Comparison of ENCODE assay signal across 18 cellular contexts in the genomic region with DNA sequence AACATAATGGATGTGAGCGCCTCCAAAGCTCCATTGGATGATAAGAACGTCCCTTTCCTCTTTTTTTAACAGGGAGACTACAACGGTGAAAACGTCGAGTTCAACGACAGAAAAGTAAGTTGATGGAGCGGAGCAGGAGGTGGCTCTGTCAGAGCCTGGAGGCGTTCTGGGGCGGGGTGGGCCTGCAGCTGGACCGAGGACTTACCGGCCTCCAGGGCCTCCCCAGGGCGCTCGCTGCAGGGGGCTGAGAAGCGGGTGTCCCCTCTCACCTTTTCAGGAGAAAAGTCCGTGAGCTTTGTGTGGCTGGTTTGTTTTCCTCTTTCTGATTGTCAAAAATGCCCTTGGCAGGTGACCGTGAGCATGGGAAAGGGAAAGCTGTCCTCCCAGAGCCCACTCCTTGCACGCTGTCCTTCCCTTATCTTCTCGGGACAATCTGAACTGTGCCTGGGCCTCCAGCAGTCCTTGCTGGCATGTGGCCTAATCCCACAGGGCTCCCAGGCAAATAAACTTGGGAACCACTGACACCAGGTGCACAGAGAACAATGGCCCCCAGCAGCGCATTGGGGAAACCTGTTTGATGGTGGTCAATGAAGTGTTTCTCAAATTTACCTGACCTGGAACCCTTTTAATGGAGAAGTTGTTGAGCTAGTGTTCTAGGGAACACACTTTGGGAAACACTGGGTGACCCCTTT. TPM values are rescaled to one million over a fixed set of nuclear protein-coding genes. Genes with fewer than 3 reads are reported as not detected.
DNase-seq lines count a peak whose midpoint lies in the region; ATAC-seq and TF ChIP-seq lines count a peak whose summit lies in the region.
"Had no signal": no experiment of that assay in that cellular context is flagged by ENCODE, and none has a peak within 500 bp of the region (broad histone marks: within the 10 kb centered on the region; RNA-seq: fewer than 3 reads in every experiment).

No MANE protein-coding gene starts in this region.

- no peaks in the 10 kb centered on the region for H4K20me1 ChIP-seq in IMR-90 (ENCODE audit: insufficient read depth, low read length)

- H3K27me3 ChIP-seq in breast epithelium, result no peaks in the 10 kb centered on the region
- no peaks in the 10 kb centered on the region for H3K27me3 ChIP-seq in IMR-90 (ENCODE audit: control insufficient read depth, insufficient read depth, low read length)
- H3K27me3 ChIP-seq in parathyroid adenoma (ENCODE audit: control insufficient read depth, insufficient read depth, low read length), result no peaks in the 10 kb centered on the region
- H3K27me3 ChIP-seq in brain microvascular endothelial cell (replicated peaks), result peaks cover 3% of the 10 kb centered on the region

- no peak overlapping the region for H2AK5ac ChIP-seq in IMR-90 (ENCODE audit: low read depth, low read length)

- H2AFZ ChIP-seq in IMR-90 (replicated peaks; ENCODE audit: low read length, poor library complexity), result no peak overlapping the region
- no peak overlapping the region for H2AFZ ChIP-seq in parathyroid adenoma

- no peaks in the 10 kb centered on the region for H3K4me1 Mint-ChIP-seq in MCF 10A (ENCODE audit: insufficient read depth, unreplicated experiment)

- TF ChIP-seq POLR2A in breast epithelium (IDR thresholded peaks at IDR 0.05), result no peak
- TF ChIP-seq POLR2A in IMR-90 (IDR thresholded peaks at IDR 0.05; ENCODE audit: low read depth, low read length), result no peak

- peak overlapping the region; percentile 9 for H2AK9ac ChIP-seq in IMR-90 (replicated peaks; ENCODE audit: low read depth, low read length, poor library complexity)

- no peak overlapping the region for H3K18ac ChIP-seq in IMR-90 (ENCODE audit: low read depth, low read length)

- H3K4me1 ChIP-seq in breast epithelium, result peaks cover 0 to 2% of the 10 kb centered on the region in 2 donors
- H3K4me1 ChIP-seq in IMR-90 (ENCODE audit: control insufficient read depth, insufficient read depth, low read length), result peaks cover 5% of the 10 kb centered on the region
- H3K4me1 ChIP-seq in parathyroid adenoma, result peaks cover 3% of the 10 kb centered on the region

- CTCF ChIA-PET in MCF 10A (lab: Yijun Ruan, JAX) (no interaction called here), IMR-90 (lab: Yijun Ruan, JAX) (interaction anchor here (0.6 kb wide), 1 partner anchor 206 kb away, joined by 4 read pairs; no protein-coding TSS in a partner anchor)

- POLR2A ChIA-PET in MCF 10A (lab: Yijun Ruan, JAX) (no interaction called here), IMR-90 (lab: Charles Lee; ENCODE audit: unreplicated experiment) (no interaction called here)

- H3K56ac ChIP-seq in IMR-90 (ENCODE audit: extremely low read depth, insufficient read depth, low read length), result no peak overlapping the region

- BruUV-seq in MCF 10A (replicated peaks; lab: Mats Ljungman, UMichigan) (no TSS peak), IMR-90 (replicated peaks; lab: Mats Ljungman, UMichigan) (no TSS peak)

- H3K9me3 ChIP-seq in breast epithelium (no peaks in the 10 kb centered on the region), IMR-90 (ENCODE audit: control insufficient read depth, insufficient read depth, low read length) (no peaks in the 10 kb centered on the region), parathyroid adenoma (ENCODE audit: control insufficient read depth, low read length) (no peaks in the 10 kb centered on the region)
- H3K9me3 ChIP-seq: Caco-2 had no signal

- no peak overlapping the region for H3K23ac ChIP-seq in IMR-90 (ENCODE audit: low read depth, low read length)

- H3K4me2 ChIP-seq in IMR-90 (ENCODE audit: low read depth, low read length) (no peak overlapping the region), parathyroid adenoma (ENCODE audit: low read length) (no peak overlapping the region)

- H3K27ac Mint-ChIP-seq in MCF 10A (ENCODE audit: low read depth, unreplicated experiment), result no peak overlapping the region

- intact Hi-C loops in breast epithelium (cut with DNase I; ENCODE audit: low total_unique reads), result no loop called here
- intact Hi-C loops in MCF 10A (cut with micrococcal nuclease), result no loop called here
- intact Hi-C loops in IMR-90 (cut with micrococcal nuclease), result no loop called here

- H3K9ac ChIP-seq in IMR-90 (ENCODE audit: low read depth, low read length) (no peak overlapping the region), parathyroid adenoma (no peak overlapping the region)

- in situ Hi-C loops in IMR-90 (cut with MboI; ENCODE audit: low sequenced_read_pairs) (no loop called here), brain microvascular endothelial cell (cut with HindIII; ENCODE audit: low pct_ligation_motif_present, low sequenced_read_pairs) (no loop called here)

- TF ChIP-seq CTCF in breast epithelium (IDR thresholded peaks at IDR 0.05) (no peak), MCF 10A (IDR thresholded peaks at IDR 0.05; ENCODE audit: unreplicated experiment) (no peak), IMR-90 (conservative IDR thresholded peaks at IDR 0.05; ENCODE audit: low read depth, low read length) (no peak), parathyroid adenoma (IDR thresholded peaks at IDR 0.05) (no peak), brain microvascular endothelial cell (IDR thresholded peaks at IDR 0.05; ENCODE audit: low read depth, low read length, missing control alignments) (no peak)

- H3K4ac ChIP-seq in IMR-90 (ENCODE audit: low read depth, low read length), result no peak overlapping the region

- H3K27ac ChIP-seq in breast epithelium, result peak overlapping the region; percentile 80 to 84
- H3K27ac ChIP-seq in IMR-90 (ENCODE audit: insufficient read depth, low read length), result no peak overlapping the region
- peak overlapping the region; percentile 39 for H3K27ac ChIP-seq in parathyroid adenoma
- no peak overlapping the region for H3K27ac ChIP-seq in brain microvascular endothelial cell
- H3K27ac ChIP-seq: SJSA1 had no signal

- peaks cover 17% of the 10 kb centered on the region for H3K9me3 Mint-ChIP-seq in MCF 10A (ENCODE audit: unreplicated experiment)

- no peak overlapping the region for H3K4me3 Mint-ChIP-seq in MCF 10A (ENCODE audit: unreplicated experiment)

- H3K9me1 ChIP-seq in IMR-90 (ENCODE audit: insufficient read depth, low read length), result no peaks in the 10 kb centered on the region; the same call in 1 of the 2 replicates

- H3K36me3 ChIP-seq in breast epithelium (no peaks in the 10 kb centered on the region), IMR-90 (ENCODE audit: control insufficient read depth, insufficient read depth, low read length) (no peaks in the 10 kb centered on the region), parathyroid adenoma (ENCODE audit: control insufficient read depth, insufficient read depth, low read length) (no peaks in the 10 kb centered on the region), brain microvascular endothelial cell (replicated peaks) (no peaks in the 10 kb centered on the region)
- H3K36me3 ChIP-seq: SJSA1 had no signal

- dilution Hi-C loops in IMR-90 (cut with HindIII; ENCODE audit: low sequenced_read_pairs, unreplicated experiment), result no loop called here

- H4K8ac ChIP-seq in IMR-90 (ENCODE audit: low read depth in 2 of 2, low read length in 2 of 2), result no peak overlapping the region

- no peak overlapping the region for H4K91ac ChIP-seq in IMR-90 (ENCODE audit: insufficient read depth, low read depth, low read length)

- no peak overlapping the region for H2BK5ac ChIP-seq in IMR-90 (ENCODE audit: low read depth, low read length, poor library complexity, severe bottlenecking)

- H2BK120ac ChIP-seq in IMR-90 (ENCODE audit: low read depth, low read length), result no peak overlapping the region

- peaks cover 33% of the 10 kb centered on the region for H3K27me3 Mint-ChIP-seq in MCF 10A (ENCODE audit: insufficient read depth, unreplicated experiment)

- H2BK20ac ChIP-seq in IMR-90 (ENCODE audit: low read depth, low read length), result no peak overlapping the region

- no peak overlapping the region for H3K4me3 ChIP-seq in breast epithelium
- H3K4me3 ChIP-seq in IMR-90 (ENCODE audit: insufficient read depth, low read depth, low read length), result no peak overlapping the region
- H3K4me3 ChIP-seq in parathyroid adenoma (ENCODE audit: low read depth, low read length), result no peak overlapping the region
- no peak overlapping the region for H3K4me3 ChIP-seq in brain microvascular endothelial cell (ENCODE audit: low read depth, low read length)
- H3K4me3 ChIP-seq: SJSA1 had no signal

- H4K5ac ChIP-seq in IMR-90 (ENCODE audit: low read depth, low read length), result no peak overlapping the region

- WGBS in IMR-90 (ENCODE audit: extremely low coverage in 2 of 2, insufficient read length in 1 of 2), 2 experiments, result 84% methylated on average over 8 of the region's 19 CpGs; no CpG with 5 or more reads in 1 of the 2 experiments

- peak; percentile 75 to 79 for DNase-seq in breast epithelium (ENCODE audit: low spot score in 2 of 2)
- DNase-seq in MCF 10A (ENCODE audit: unreplicated experiment), result no peak
- no peak for DNase-seq in IMR-90
- peak; percentile 13 for DNase-seq in RPMI7951 (ENCODE audit: low read depth)
- no peak for DNase-seq in UCSD-AML1 (lab: John Stamatoyannopoulos, UW; ENCODE audit: unreplicated experiment)
- no peak for DNase-seq in brain microvascular endothelial cell
- no peak for DNase-seq in stimulated activated CD4-positive, alpha-beta T cell treated with anti-CD3 and anti-CD28 coated beads, Interleukin-2, amount 100 ng/mL, for 24 hours
- DNase-seq: DMS153, Kasumi-1, MV-4-11, NCI-H1417 treated with DMSO at 0.1 percent for 48 hours, NCI-H2081, NCI-H524 treated with DMSO at 0.1 percent for 48 hours, OCI-M1, RPMI8226 had no signal

- H3K14ac ChIP-seq in IMR-90 (replicated peaks; ENCODE audit: low read depth, low read length), result no peak overlapping the region

- H3K79me1 ChIP-seq in IMR-90 (ENCODE audit: low read depth in 1 of 2, low read length in 2 of 2), result no peaks in the 10 kb centered on the region

- ATAC-seq in IMR-90 (ENCODE audit: low read depth), result no peak

- H3K36me3 Mint-ChIP-seq in MCF 10A (ENCODE audit: insufficient read depth, unreplicated experiment), result peaks cover 4% of the 10 kb centered on the region

- H3K79me2 ChIP-seq in parathyroid adenoma, result no peaks in the 10 kb centered on the region

- no peak overlapping the region for H2BK15ac ChIP-seq in IMR-90 (ENCODE audit: low read depth, low read length)

- TF ChIP-seq RAD21 in IMR-90 (IDR thresholded peaks at IDR 0.05; ENCODE audit: low read length), result no peak

TF ChIP-seq in IMR-90, 13 proteins besides CTCF, POLR2A, EP300 and RAD21 (continues in another document):
- TF ChIP-seq CHD1 (IDR thresholded peaks at IDR 0.05; ENCODE audit: low read depth, low read length), result no peak
- TF ChIP-seq NFE2L2 (IDR thresholded peaks at IDR 0.05; ENCODE audit: low read depth, low read length), result no peak
- TF ChIP-seq MXI1 (IDR thresholded peaks at IDR 0.05; ENCODE audit: borderline replicate concordance, low read depth, low read length), result no peak
- TF ChIP-seq SMC3 (IDR thresholded peaks at IDR 0.05; ENCODE audit: low read depth, low read length), result no peak

RNA-seq across cellular contexts. Expression of a gene that starts 38.4 kb away (rescaled TPM):
- total RNA-seq in breast epithelium, result 10 to 100 TPM in 2 of 3 donors, 1 to 10 TPM in 1; 3.7 to 95.0 (median 53.7) TPM
- total RNA-seq in MCF 10A (2022), result not detected in 2 replicates
- 4.1 and 4.4 TPM in 2 replicates for total RNA-seq in IMR-90 (2012; rRNA removed)
- polyA plus RNA-seq in IMR-90 (2012; rRNA removed), result 8.0 and 10.7 TPM in 2 replicates
- polyA plus RNA-seq in IMR-90 (2012; cell fraction: cytosol; rRNA removed), result 3.8 and 9.8 TPM in 2 replicates
- 20.0 and 34.3 TPM in 2 replicates for polyA plus RNA-seq in IMR-90 (2012; cell fraction: nucleus; rRNA removed; ENCODE audit: low replicate concordance)
- 7.5 and 8.4 TPM in 2 replicates for total RNA-seq in RPMI7951 (2014; rRNA removed; shearing (Covaris generic))

Comparison
In these comparisons a context has a peak if more than half of its experiments do, and no peak if none do; other contexts are left out.
1. DNase-seq: peak in breast epithelium (2 of 2) and RPMI7951 (single experiment); none in MCF 10A (single experiment), IMR-90 (single experiment), UCSD-AML1 (single experiment), brain microvascular endothelial cell (single experiment) and stimulated activated CD4-positive, alpha-beta T cell treated with anti-CD3 and anti-CD28 coated beads, Interleukin-2, amount 100 ng/mL, for 24 hours (0 of 2).
2. H3K27ac ChIP-seq: peak in breast epithelium (2 of 2) and parathyroid adenoma (single experiment); none in IMR-90 (single experiment) and brain microvascular endothelial cell (single experiment).